30 cellular contexts compared by ENCODE assay signal in genomic region chr10:82228701-82229100, GRCh38.
"Had no signal": no experiment of that assay in that cellular context is flagged by ENCODE, and none has a peak within 500 bp of the region (broad histone marks: within the 10 kb centered on the region; RNA-seq: fewer than 3 reads in every experiment).

No MANE protein-coding gene starts in this region.

- H3K27me3 ChIP-seq: adrenal gland, brain microvascular endothelial cell, cardiac muscle cell, SJCRH30 had no signal

- H3K4me3 ChIP-seq: adrenal gland, cardiac muscle cell, SJCRH30, SK-N-MC had no signal

- H3K4me1 ChIP-seq: adrenal gland, SJCRH30 had no signal

- H3K36me3 Mint-ChIP-seq: activated naive CD4-positive, alpha-beta T cell treated with anti-CD3 and anti-CD28 coated beads, Interleukin-2, amount 50 U/mL, for 24 hours had no signal

- DNase-seq: activated CD4-positive, alpha-beta T cell treated with anti-CD3 and anti-CD28 coated beads, Interleukin-2, amount 10 ng/mL, durations not matched to agents 24 days and 14 days; activated CD4-positive, alpha-beta T cell treated with anti-CD3 and anti-CD28 coated beads, Interleukin-2, amount 50 U/mL, for 4 hours; activated CD8-positive, alpha-beta T cell treated with anti-CD3 and anti-CD28 coated beads for 36 hours; activated gamma-delta T cell; activated naive CD4-positive, alpha-beta T cell treated with Interleukin-2 at 50 U/mL for 16 hours; activated T-cell treated with anti-CD3 and anti-CD28 coated beads, Interleukin-2, amount 50 U/mL, for 1 hour; activated T-cell treated with anti-CD3 and anti-CD28 coated beads, Interleukin-2, amount 50 U/mL, for 72 hours; adrenal gland; anterior cingulate cortex; brain microvascular endothelial cell; Kasumi-1; KG1; MM.1S; MV-4-11; NCI-H1092; NCI-H146; NCI-H187; NCI-H2029 treated with DMSO at 0.1 percent for 48 hours; NCI-H2107; NCI-H226; NCI-H446 treated with DMSO at 0.1 percent for 48 hours; NCI-H524; SHP77; SJCRH30; T1000 had no signal

- H3K27ac ChIP-seq: adrenal gland, brain microvascular endothelial cell, cardiac muscle cell, SJCRH30, SK-N-MC had no signal

- H3K4me3 Mint-ChIP-seq: activated CD4-positive, alpha-beta T cell treated with anti-CD3 and anti-CD28 coated beads, Interleukin-2, amount 10 ng/mL, durations not matched to agents 24 days and 14 days; activated CD8-positive, alpha-beta T cell treated with anti-CD3 and anti-CD28 coated beads for 36 hours; activated naive CD4-positive, alpha-beta T cell treated with anti-CD3 and anti-CD28 coated beads, Interleukin-2, amount 50 U/mL, for 24 hours; activated T-cell treated with anti-CD3 and anti-CD28 coated beads, Interleukin-2, amount 50 U/mL, for 72 hours; activated T-helper 17 cell treated with anti-CD3 and anti-CD28 coated beads, Interleukin-2, amount 50 U/mL, for 72 hours; central memory CD8-positive, alpha-beta T cell had no signal

- H3K27me3 Mint-ChIP-seq: activated CD4-positive, alpha-beta T cell treated with anti-CD3 and anti-CD28 coated beads, Interleukin-2, amount 10 ng/mL, durations not matched to agents 24 days and 14 days; activated CD8-positive, alpha-beta T cell treated with anti-CD3 and anti-CD28 coated beads for 36 hours; activated naive CD4-positive, alpha-beta T cell treated with anti-CD3 and anti-CD28 coated beads, Interleukin-2, amount 50 U/mL, for 24 hours; activated T-helper 17 cell treated with anti-CD3 and anti-CD28 coated beads, Interleukin-2, amount 50 U/mL, for 72 hours; central memory CD8-positive, alpha-beta T cell had no signal

- H3K27ac Mint-ChIP-seq: activated CD4-positive, alpha-beta T cell treated with anti-CD3 and anti-CD28 coated beads, Interleukin-2, amount 10 ng/mL, durations not matched to agents 24 days and 14 days; activated CD8-positive, alpha-beta T cell treated with anti-CD3 and anti-CD28 coated beads for 36 hours; activated naive CD4-positive, alpha-beta T cell treated with anti-CD3 and anti-CD28 coated beads, Interleukin-2, amount 50 U/mL, for 24 hours; activated T-helper 17 cell treated with anti-CD3 and anti-CD28 coated beads, Interleukin-2, amount 50 U/mL, for 72 hours had no signal

- H3K9me3 Mint-ChIP-seq: activated CD4-positive, alpha-beta T cell treated with anti-CD3 and anti-CD28 coated beads, Interleukin-2, amount 10 ng/mL, durations not matched to agents 24 days and 14 days; activated naive CD4-positive, alpha-beta T cell treated with anti-CD3 and anti-CD28 coated beads, Interleukin-2, amount 50 U/mL, for 24 hours had no signal

- H3K9me3 ChIP-seq: adrenal gland, SJCRH30 had no signal

- H3K4me1 Mint-ChIP-seq: activated CD4-positive, alpha-beta T cell treated with anti-CD3 and anti-CD28 coated beads, Interleukin-2, amount 10 ng/mL, durations not matched to agents 24 days and 14 days; activated naive CD4-positive, alpha-beta T cell treated with anti-CD3 and anti-CD28 coated beads, Interleukin-2, amount 50 U/mL, for 24 hours; activated T-helper 17 cell treated with anti-CD3 and anti-CD28 coated beads, Interleukin-2, amount 50 U/mL, for 72 hours; central memory CD8-positive, alpha-beta T cell had no signal

- H3K36me3 ChIP-seq: adrenal gland, brain microvascular endothelial cell, cardiac muscle cell, SJCRH30 had no signal
